Comparison of ENCODE assay signal across 10 cellular contexts in the genomic region with DNA sequence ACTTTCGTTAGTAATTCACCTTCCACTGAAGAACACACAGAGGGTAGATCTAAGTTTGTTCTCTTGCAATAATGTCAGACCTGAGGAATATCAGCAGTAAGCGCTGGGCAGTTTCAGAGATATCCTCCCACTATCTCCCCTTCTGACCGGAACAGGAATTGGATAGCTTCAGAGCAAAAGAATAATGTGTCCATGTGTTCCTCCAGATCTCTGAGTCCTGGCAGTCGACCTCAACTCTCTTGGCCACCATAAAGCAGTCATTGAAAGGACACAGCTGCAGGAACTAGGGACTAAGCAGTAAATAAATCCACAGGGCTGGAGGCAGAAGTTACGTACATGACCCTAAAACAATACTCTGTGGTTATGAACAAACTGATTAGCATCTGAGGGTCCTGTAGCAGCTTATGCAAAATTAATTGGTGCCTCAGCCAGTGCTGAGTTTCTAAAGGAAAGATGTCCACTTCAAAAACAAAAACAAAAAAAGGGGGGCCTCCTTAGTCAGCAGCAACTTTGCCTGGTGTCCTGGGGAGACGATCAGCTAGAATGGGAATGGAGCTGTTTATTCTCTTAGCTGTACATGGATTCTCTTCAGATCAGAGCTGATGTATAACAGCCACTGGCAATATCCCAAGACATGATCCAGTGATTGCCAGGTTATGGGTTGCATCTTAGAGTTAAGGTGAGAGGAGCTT. TPM values are rescaled to one million over a fixed set of nuclear protein-coding genes. Genes with fewer than 3 reads are reported as not detected.
A peak's percentile ranks its signal among the peaks of the same experiment; 100 is the strongest.
DNase-seq lines count a peak whose midpoint lies in the region; ATAC-seq and TF ChIP-seq lines count a peak whose summit lies in the region.
"Had no signal": no experiment of that assay in that cellular context is flagged by ENCODE, and none has a peak within 500 bp of the region (broad histone marks: within the 10 kb centered on the region; RNA-seq: fewer than 3 reads in every experiment).

No MANE protein-coding gene starts in this region.

- H3K27ac ChIP-seq in PC-3 (ENCODE audit: low read length) (peak overlapping the region; percentile 91), epithelial cell of prostate (peak overlapping the region; percentile 54), thoracic aorta (peak overlapping the region; percentile 73 to 81)

- H3F3A ChIP-seq in PC-3 (ENCODE audit: low read length, unreplicated experiment), result peaks cover 3% of the 10 kb centered on the region

- H3K4me1 ChIP-seq in PC-3 (ENCODE audit: insufficient read depth, low read length) (peaks cover 55% of the 10 kb centered on the region), thoracic aorta (ENCODE audit: control insufficient read depth in 1 of 2, low read depth in 2 of 2) (peaks cover 12 to 22% of the 10 kb centered on the region in 2 donors)

- intact Hi-C loops in PC-3 (cut with micrococcal nuclease), result no loop called here

- POLR2A ChIA-PET in PC-3 (lab: Charles Lee; ENCODE audit: unreplicated experiment), result no interaction called here
- POLR2A ChIA-PET in HEK293T (lab: Yijun Ruan, JAX), result no interaction called here

- H3K9me3 ChIP-seq in PC-3 (ENCODE audit: low read length) (no peaks in the 10 kb centered on the region), thoracic aorta (no peaks in the 10 kb centered on the region)

- H3K4me2 ChIP-seq in PC-3 (ENCODE audit: low read length), result peak overlapping the region; percentile 72

- H3K36me3 ChIP-seq in PC-3 (ENCODE audit: low read depth, low read length) (no peaks in the 10 kb centered on the region), thoracic aorta (no peaks in the 10 kb centered on the region)

- no peak overlapping the region for H2AFZ ChIP-seq in PC-3 (ENCODE audit: low read length)

- 0 out of 2 replicates have a peak overlapping the region, but pooled peaks have one; percentile 21 for H3K9ac ChIP-seq in PC-3 (ENCODE audit: low read length)

- CTCF ChIA-PET in PC-3 (lab: Charles Lee) (no interaction called here), HEK293T (lab: Yijun Ruan, JAX) (interaction anchor here (0.6 kb wide), 2 partner anchors 16 to 188 kb away, joined by 3 read pairs; no protein-coding TSS in a partner anchor)

- H3K79me2 ChIP-seq in PC-3 (ENCODE audit: low read length), result no peaks in the 10 kb centered on the region

- no peak for TF ChIP-seq CTCF in PC-3 (conservative IDR thresholded peaks at IDR 0.05; ENCODE audit: low read depth, low read length)
- no peak for TF ChIP-seq CTCF in thoracic aorta (IDR thresholded peaks at IDR 0.05)

- BruUV-seq in PC-3 (replicated peaks; lab: Mats Ljungman, UMichigan), result no TSS peak

- no peaks in the 10 kb centered on the region for H4K20me1 ChIP-seq in PC-3 (ENCODE audit: low read length)

- no peaks in the 10 kb centered on the region for H3K9me2 ChIP-seq in PC-3 (replicated peaks; ENCODE audit: low read length)

- H3K27me3 ChIP-seq in PC-3 (ENCODE audit: low read length) (no peaks in the 10 kb centered on the region), thoracic aorta (replicated peaks; ENCODE audit: insufficient read depth) (no peaks in the 10 kb centered on the region)

- DNase-seq in PC-3 (no peak), epithelial cell of prostate (ENCODE audit: low read depth, low spot score) (no peak), middle frontal gyrus (ENCODE audit: extremely low spot score, low spot score) (peak; percentile 75), thoracic aorta (ENCODE audit: low spot score) (no peak), NCI-H774 (lab: John Stamatoyannopoulos, UW) (no peak), DMS 273 treated with DMSO at 0.1 percent for 48 hours (lab: John Stamatoyannopoulos, UW) (no peak), HEK293T (ENCODE audit: extremely low spot score) (no peak)
- no peak for DNase-seq in stimulated activated CD4-positive, alpha-beta T cell treated with anti-CD3 and anti-CD28 coated beads, Interleukin-1b, Interleukin-23, amount 100 ng/mL, for 48 hours
- DNase-seq: NCI-H146 had no signal

- H3K4me3 ChIP-seq in PC-3 (ENCODE audit: low read length) (no peak overlapping the region), thoracic aorta (peak overlapping the region; percentile 37)

- ATAC-seq in PC-3 (no peak), thoracic aorta (ENCODE audit: insufficient number of reproducible peaks, low FRiP score, low read depth) (no peak)

TF ChIP-seq in HEK293T, 16 proteins besides CTCF, POLR2A, EP300 and RAD21:
- no peak for TF ChIP-seq ELF4 (IDR thresholded peaks at IDR 0.05)
- no peak for TF ChIP-seq ARNT (IDR thresholded peaks at IDR 0.05)
- no peak for TF ChIP-seq FOXK2 (IDR thresholded peaks at IDR 0.05)
- no peak for TF ChIP-seq BHLHE40 (IDR thresholded peaks at IDR 0.05; ENCODE audit: borderline replicate concordance)
- no peak for TF ChIP-seq FOXM1 (IDR thresholded peaks at IDR 0.05; ENCODE audit: borderline replicate concordance)
TF ChIP-seq in HEK293T: peak in this region for 0.

RNA-seq across cellular contexts. Expression of a gene that starts 6.4 kb away (rescaled TPM):
- total RNA-seq in PC-3 (2014; rRNA removed) (9.7 and 10.2 TPM in 2 replicates), thoracic aorta (1 to 10 TPM; 6.2 to 7.3 TPM)

RNA-seq across cellular contexts. Expression of a gene that starts 57.1 kb away (rescaled TPM):
- total RNA-seq in PC-3 (2014; rRNA removed) (not detected in 2 replicates), thoracic aorta (1 to 10 TPM in 1 of 2 donors, not detected in 1; 1.1 TPM)
- total RNA-seq: posterior vena cava had no signal

RNA-seq across cellular contexts. Expression of a gene that starts 57.6 kb away (rescaled TPM):
- total RNA-seq in PC-3 (2014; rRNA removed), result 2.7 and 3.2 TPM in 2 replicates
- total RNA-seq in thoracic aorta, result 1 to 10 TPM in 1 of 2 donors, under 1 TPM in 1; 0.54 to 1.3 TPM
